8 cellular contexts compared by ENCODE assay signal in the genomic region with DNA sequence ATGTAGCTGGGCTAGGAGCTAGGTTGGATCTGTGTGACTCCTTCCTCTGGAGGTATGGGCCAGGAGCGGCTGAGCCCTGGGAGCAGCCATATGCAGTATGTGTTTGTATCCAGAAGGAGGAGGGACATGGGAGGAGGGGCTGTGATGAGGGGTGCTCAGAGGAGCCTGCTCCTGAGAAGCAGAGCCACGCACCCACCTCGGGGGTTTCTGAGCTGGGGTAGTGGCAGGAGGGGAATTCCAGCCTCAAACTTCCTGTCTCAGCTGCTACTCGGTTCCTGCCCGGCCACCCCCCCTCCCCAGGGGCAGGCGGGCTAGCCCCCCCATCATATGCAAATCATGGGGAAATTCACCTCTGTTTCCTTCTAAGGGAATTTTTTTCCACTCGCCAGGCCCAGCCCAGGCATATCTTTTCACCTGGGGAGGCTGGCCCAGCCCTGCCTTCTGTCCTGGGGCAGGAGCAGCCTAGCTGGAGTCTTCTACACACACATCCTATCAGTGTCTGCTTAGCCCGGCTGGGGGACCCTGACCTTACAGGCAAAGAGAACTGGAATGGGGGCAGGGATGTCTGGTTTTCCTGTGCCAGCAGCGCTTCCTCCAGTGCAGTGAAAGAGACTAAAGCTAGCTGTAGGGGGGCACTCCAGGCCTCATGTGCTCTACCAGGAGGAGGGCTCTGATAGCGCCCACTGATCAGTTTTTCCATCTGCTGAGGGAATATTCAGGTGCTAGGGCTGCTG. TPM values are rescaled to one million over a fixed set of nuclear protein-coding genes. Genes with fewer than 3 reads are reported as not detected.
DNase-seq lines count a peak whose midpoint lies in the region; ATAC-seq and TF ChIP-seq lines count a peak whose summit lies in the region.

No MANE protein-coding gene starts in this region.

- H2AFZ ChIP-seq in KMS-11 (ENCODE audit: low read depth) = no peak overlapping the region

- TF ChIP-seq CTCF in KMS-11 (conservative IDR thresholded peaks at IDR 0.05; ENCODE audit: low read depth, low read length) = no peak

- CTCF ChIA-PET in HEK293T (lab: Yijun Ruan, JAX) = interaction anchor here (1.3 to 1.8 kb wide), 2 partner anchors 10 kb away, joined by 11 to 18 read pairs; no protein-coding TSS in a partner anchor

- H3K4me3 ChIP-seq in KMS-11 (IDR thresholded peaks at IDR 0.05; ENCODE audit: insufficient read depth, low read depth, low read length) = peak overlapping the region; percentile 46

- peak overlapping the region; percentile 79; the same call in 1 of the 2 replicates for H3K9ac ChIP-seq in KMS-11

- POLR2A ChIA-PET in HEK293T (lab: Yijun Ruan, JAX) = interaction anchor here (0.7 kb wide), 1 partner anchor 37 kb away, joined by 3 read pairs; a partner anchor contains a TSS

- peak; percentile 29 for ATAC-seq in GM21381 (IDR thresholded peaks at IDR 0.05; ENCODE audit: unreplicated experiment)

- no peaks in the 10 kb centered on the region for H3K27me3 ChIP-seq in KMS-11 (ENCODE audit: insufficient read depth, low read depth)

- peaks cover 42% of the 10 kb centered on the region for H3K4me1 ChIP-seq in KMS-11 (ENCODE audit: low read depth, poor library complexity, severe bottlenecking)

- H3K4me2 ChIP-seq in KMS-11 = peak overlapping the region; percentile 99

- H3K27ac ChIP-seq in KMS-11 = peak overlapping the region; percentile 88

- peaks cover 3% of the 10 kb centered on the region; the same call in 1 of the 2 replicates for H3K36me3 ChIP-seq in KMS-11 (ENCODE audit: insufficient read depth)

- peaks cover 59% of the 10 kb centered on the region for H3K79me2 ChIP-seq in KMS-11 (ENCODE audit: insufficient read depth, low read depth)

- peak; percentile 78 for DNase-seq in COLO668 (lab: John Stamatoyannopoulos, UW; ENCODE audit: unreplicated experiment)
- DNase-seq in activated CD4-positive, alpha-beta T cell treated with anti-CD3 and anti-CD28 coated beads, Interleukin-2, amount 50 U/mL, for 48 hours = peak; percentile 86 to 89
- peak; percentile 87 for DNase-seq in effector CD4-positive, alpha-beta T cell
- DNase-seq in myocyte (ENCODE audit: low read depth) = peak; percentile 32
- peak; percentile 85 for DNase-seq in stimulated activated naive CD4-positive, alpha-beta T cell treated with Interleukin-2 at 50 U/mL for 16 hours (lab: John Stamatoyannopoulos, UW)
- no peak for DNase-seq in HEK293T (ENCODE audit: extremely low spot score)

- 0 out of 2 replicates have a peak, but pooled peaks cover 3% of the 10 kb centered on the region for H4K20me1 ChIP-seq in KMS-11 (ENCODE audit: insufficient read depth)

TF ChIP-seq in HEK293T, 16 proteins besides CTCF, POLR2A, EP300 and RAD21:
- TF ChIP-seq, protein P1, sequence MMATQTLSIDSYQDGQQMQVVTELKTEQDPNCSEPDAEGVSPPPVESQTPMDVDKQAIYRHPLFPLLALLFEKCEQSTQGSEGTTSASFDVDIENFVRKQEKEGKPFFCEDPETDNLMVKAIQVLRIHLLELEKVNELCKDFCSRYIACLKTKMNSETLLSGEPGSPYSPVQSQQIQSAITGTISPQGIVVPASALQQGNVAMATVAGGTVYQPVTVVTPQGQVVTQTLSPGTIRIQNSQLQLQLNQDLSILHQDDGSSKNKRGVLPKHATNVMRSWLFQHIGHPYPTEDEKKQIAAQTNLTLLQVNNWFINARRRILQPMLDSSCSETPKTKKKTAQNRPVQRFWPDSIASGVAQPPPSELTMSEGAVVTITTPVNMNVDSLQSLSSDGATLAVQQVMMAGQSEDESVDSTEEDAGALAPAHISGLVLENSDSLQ (IDR thresholded peaks at IDR 0.05) = no peak
- TF ChIP-seq TARDBP (IDR thresholded peaks at IDR 0.05) (no peak), SP1 (IDR thresholded peaks at IDR 0.05) (no peak), ZNF384 (IDR thresholded peaks at IDR 0.05) (no peak), ARNT (IDR thresholded peaks at IDR 0.05) (no peak), CTBP1 (IDR thresholded peaks at IDR 0.05; ENCODE audit: borderline replicate concordance) (no peak), HDGF (IDR thresholded peaks at IDR 0.05; ENCODE audit: borderline replicate concordance) (no peak), ELF4 (IDR thresholded peaks at IDR 0.05) (no peak)

RNA-seq across cellular contexts. Expression of a gene that starts 3.0 kb away (rescaled TPM):
- 6.5 and 7.3 TPM in 2 replicates for total RNA-seq in myocyte
- 9.3 TPM for polyA plus RNA-seq in myocyte (2012)

RNA-seq across cellular contexts. Expression of a gene that starts 37.2 kb away (rescaled TPM):
- total RNA-seq in myocyte = 88.6 and 116 TPM in 2 replicates
- 56.5 TPM for polyA plus RNA-seq in myocyte (2012)
